18 cellular contexts compared by ENCODE assay signal in the genomic region with DNA sequence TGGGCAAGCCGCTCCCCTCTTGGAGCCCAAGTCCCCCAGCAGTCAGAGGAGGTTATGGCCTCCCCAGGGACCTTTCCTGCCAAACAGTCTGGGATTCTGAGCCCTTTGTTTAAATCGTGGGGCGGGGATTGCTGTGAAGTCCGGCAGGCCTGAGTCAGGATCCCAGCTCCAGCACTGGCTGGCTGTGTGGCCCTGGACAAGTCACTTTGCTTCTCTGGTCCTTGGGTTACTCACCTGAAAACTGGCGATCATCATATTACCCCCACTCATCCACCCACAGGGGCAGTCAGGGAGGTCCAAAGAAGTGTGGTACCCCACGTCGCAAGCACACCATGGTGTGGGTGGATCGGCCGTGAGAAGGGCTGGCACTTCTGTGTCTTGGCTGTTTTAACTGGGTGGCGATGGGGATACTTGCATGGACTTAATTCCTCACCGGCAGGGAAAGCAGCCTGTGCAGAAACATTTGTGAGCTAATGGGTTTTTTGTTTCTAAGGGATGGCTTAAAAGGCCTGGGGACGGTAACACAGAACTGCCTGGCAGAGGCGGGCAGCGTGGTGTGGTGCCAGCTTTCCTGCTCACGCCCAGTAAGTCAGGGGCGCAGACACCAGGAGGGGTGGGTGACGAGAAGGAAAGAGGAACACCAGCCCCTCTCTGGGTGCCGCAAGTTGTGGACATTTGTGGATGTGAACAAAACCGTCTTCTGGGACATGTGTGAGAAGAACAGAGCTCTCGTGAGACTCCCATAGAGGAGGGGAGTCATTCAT. TPM values are rescaled to one million over a fixed set of nuclear protein-coding genes. Genes with fewer than 3 reads are reported as not detected.
DNase-seq lines count a peak whose midpoint lies in the region; ATAC-seq and TF ChIP-seq lines count a peak whose summit lies in the region.
"Had no signal": no experiment of that assay in that cellular context is flagged by ENCODE, and none has a peak within 500 bp of the region (broad histone marks: within the 10 kb centered on the region; RNA-seq: fewer than 3 reads in every experiment).

No MANE protein-coding gene starts in this region.

- H3K9ac ChIP-seq in adipocyte (ENCODE audit: low read length), result no peak overlapping the region

- H3K27ac Mint-ChIP-seq in T-helper 2 cell treated with Interferon-gamma antibody and Interleukin-4, amounts not matched to agents 5 μg/mL and 100 μg/mL, for 36 hours, result peak overlapping the region; percentile 17
- H3K27ac Mint-ChIP-seq in CD4-positive, alpha-beta T cell, result peak overlapping the region; percentile 57
- H3K27ac Mint-ChIP-seq in naive thymus-derived CD8-positive, alpha-beta T cell, result peak overlapping the region in 9 of 10 donors; percentile 58 to 90 (median 79)
- no peak overlapping the region for H3K27ac Mint-ChIP-seq in HFFc6
- H3K27ac Mint-ChIP-seq: activated T-helper 17 cell treated with anti-CD3 and anti-CD28 coated beads, Interleukin-2, amount 50 U/mL, for 72 hours; H9 had no signal

- no peaks in the 10 kb centered on the region for H3K27me3 ChIP-seq in CD4-positive, alpha-beta T cell (ENCODE audit: control insufficient read depth, insufficient read depth, low read length)
- H3K27me3 ChIP-seq in adipocyte (replicated peaks; ENCODE audit: control insufficient read depth, insufficient read depth, low read length), result no peaks in the 10 kb centered on the region

- H3K4me3 ChIP-seq in adipocyte (ENCODE audit: low read length), result peak overlapping the region; percentile 89

- H3K4me3 Mint-ChIP-seq in T-helper 2 cell treated with Interferon-gamma antibody and Interleukin-4, amounts not matched to agents 5 μg/mL and 100 μg/mL, for 36 hours, result peak overlapping the region; percentile 80
- H3K4me3 Mint-ChIP-seq in CD4-positive, alpha-beta T cell, result peak overlapping the region; percentile 84
- peak overlapping the region; percentile 28 to 87 (median 77) for H3K4me3 Mint-ChIP-seq in naive thymus-derived CD8-positive, alpha-beta T cell
- no peak overlapping the region for H3K4me3 Mint-ChIP-seq in HFFc6

- no peak for DNase-seq in T-helper 2 cell treated with Interferon-gamma antibody and Interleukin-4, amounts not matched to agents 5 μg/mL and 100 μg/mL, for 36 hours (ENCODE audit: low spot score)
- DNase-seq in T-helper 2 cell (no peak), adipocyte (ENCODE audit: low read depth) (no peak), kidney tubule cell (ENCODE audit: low spot score) (no peak), HFFc6 (no peak), omental fat pad (ENCODE audit: low spot score) (no peak)
- no peak for DNase-seq in CD4-positive, alpha-beta T cell
- DNase-seq in naive thymus-derived CD8-positive, alpha-beta T cell, result no peak
- DNase-seq: activated CD4-positive, alpha-beta T cell treated with anti-CD3 and anti-CD28 coated beads for 4 hours; DND-41; NCI-H1417; NCI-H2171; PC-3; stimulated activated CD4-positive, alpha-beta T cell treated with anti-CD3 and anti-CD28 coated beads, Interleukin-15, amount 100 ng/mL, for 24 hours; stimulated activated naive CD8-positive, alpha-beta T cell treated with anti-CD3 and anti-CD28 coated beads, Interleukin-15, Interleukin-2, amounts not matched to agents 100 U/mL and 50 U/mL, for 24 hours; upper lobe of left lung had no signal

- peaks cover 5% of the 10 kb centered on the region for H3K36me3 Mint-ChIP-seq in T-helper 2 cell treated with Interferon-gamma antibody and Interleukin-4, amounts not matched to agents 5 μg/mL and 100 μg/mL, for 36 hours (ENCODE audit: low read depth)
- no peaks in the 10 kb centered on the region for H3K36me3 Mint-ChIP-seq in CD4-positive, alpha-beta T cell (ENCODE audit: low read depth)
- H3K36me3 Mint-ChIP-seq in naive thymus-derived CD8-positive, alpha-beta T cell, result no peaks in the 10 kb centered on the region
- no peaks in the 10 kb centered on the region for H3K36me3 Mint-ChIP-seq in HFFc6 (ENCODE audit: low read depth)

- POLR2A ChIA-PET in CD4-positive, alpha-beta T cell (lab: Charles Lee), result no interaction called here
- POLR2A ChIA-PET in naive thymus-derived CD8-positive, alpha-beta T cell (lab: Charles Lee), result interaction anchor here (0.5 to 3.4 kb wide), 2 partner anchors 14 to 23 kb away, joined by 6 to 14 read pairs; no protein-coding TSS in a partner anchor

- H3K4me1 ChIP-seq in adipocyte (ENCODE audit: control insufficient read depth, insufficient read depth, low read length), result peaks cover 44% of the 10 kb centered on the region

- intact Hi-C loops in CD4-positive, alpha-beta T cell (cut with DNase I, micrococcal nuclease), result no loop called here

- no peaks in the 10 kb centered on the region for H3K9me3 Mint-ChIP-seq in T-helper 2 cell treated with Interferon-gamma antibody and Interleukin-4, amounts not matched to agents 5 μg/mL and 100 μg/mL, for 36 hours
- H3K9me3 Mint-ChIP-seq in CD4-positive, alpha-beta T cell, result no peaks in the 10 kb centered on the region
- no peaks in the 10 kb centered on the region for H3K9me3 Mint-ChIP-seq in naive thymus-derived CD8-positive, alpha-beta T cell
- no peaks in the 10 kb centered on the region for H3K9me3 Mint-ChIP-seq in HFFc6
- H3K9me3 Mint-ChIP-seq: activated T-helper 17 cell treated with anti-CD3 and anti-CD28 coated beads, Interleukin-2, amount 50 U/mL, for 72 hours; H9 had no signal

- no peak for TF ChIP-seq CTCF in CD4-positive, alpha-beta T cell (IDR thresholded peaks at IDR 0.05)
- no peak for TF ChIP-seq CTCF in HFFc6 (IDR thresholded peaks at IDR 0.05)
- no peak for TF ChIP-seq CTCF in omental fat pad (IDR thresholded peaks at IDR 0.05)

- H3K4me1 Mint-ChIP-seq in T-helper 2 cell treated with Interferon-gamma antibody and Interleukin-4, amounts not matched to agents 5 μg/mL and 100 μg/mL, for 36 hours (ENCODE audit: low read depth), result peaks cover 36% of the 10 kb centered on the region
- H3K4me1 Mint-ChIP-seq in CD4-positive, alpha-beta T cell (ENCODE audit: low read depth), result peaks cover 51% of the 10 kb centered on the region
- peaks cover 32 to 63% (median 60%) of the 10 kb centered on the region in 4 donors for H3K4me1 Mint-ChIP-seq in naive thymus-derived CD8-positive, alpha-beta T cell
- H3K4me1 Mint-ChIP-seq in HFFc6 (ENCODE audit: low read depth), result no peaks in the 10 kb centered on the region

- no peaks in the 10 kb centered on the region for H3K9me3 ChIP-seq in CD4-positive, alpha-beta T cell (ENCODE audit: control insufficient read depth, low read length)
- no peaks in the 10 kb centered on the region for H3K9me3 ChIP-seq in adipocyte (ENCODE audit: control insufficient read depth, low read length)
- H3K9me3 ChIP-seq: upper lobe of left lung had no signal

- H3K27me3 Mint-ChIP-seq in T-helper 2 cell treated with Interferon-gamma antibody and Interleukin-4, amounts not matched to agents 5 μg/mL and 100 μg/mL, for 36 hours (ENCODE audit: low read depth), result no peaks in the 10 kb centered on the region
- no peaks in the 10 kb centered on the region for H3K27me3 Mint-ChIP-seq in CD4-positive, alpha-beta T cell
- H3K27me3 Mint-ChIP-seq in naive thymus-derived CD8-positive, alpha-beta T cell, result peaks cover 0 to 2% (median 0%) of the 10 kb centered on the region in 5 donors
- peaks cover 27% of the 10 kb centered on the region for H3K27me3 Mint-ChIP-seq in HFFc6 (ENCODE audit: insufficient read depth)
- H3K27me3 Mint-ChIP-seq: activated T-helper 17 cell treated with anti-CD3 and anti-CD28 coated beads, Interleukin-2, amount 50 U/mL, for 72 hours had no signal

- no peak overlapping the region for H3K27ac ChIP-seq in CD4-positive, alpha-beta T cell (ENCODE audit: low read depth, low read length)

- CTCF ChIA-PET in CD4-positive, alpha-beta T cell (lab: Charles Lee), result interaction anchor here (0.5 to 2.2 kb wide), 2 partner anchors 15 to 502 kb away, joined by 3 to 8 read pairs; no protein-coding TSS in a partner anchor

- no peaks in the 10 kb centered on the region for H3K36me3 ChIP-seq in adipocyte (ENCODE audit: control insufficient read depth, insufficient read depth, low read length, severe bottlenecking)
- H3K36me3 ChIP-seq: upper lobe of left lung had no signal

- ATAC-seq in CD4-positive, alpha-beta T cell (ENCODE audit: poor library complexity), result no peak
- ATAC-seq in naive thymus-derived CD8-positive, alpha-beta T cell, result no peak
- ATAC-seq in omental fat pad (ENCODE audit: low FRiP score), result no peak
- ATAC-seq: activated T-helper 17 cell treated with anti-CD3 and anti-CD28 coated beads, Interleukin-2, amount 50 U/mL, for 72 hours; PC-3; stimulated activated naive CD8-positive, alpha-beta T cell treated with anti-CD3 and anti-CD28 coated beads, Interleukin-15, Interleukin-2, amounts not matched to agents 100 U/mL and 50 U/mL, for 24 hours had no signal

RNA-seq across cellular contexts. Expression of a gene that starts 31.6 kb away (rescaled TPM):
- 10 to 100 TPM; 29.0 to 31.6 TPM for total RNA-seq in CD4-positive, alpha-beta T cell
- total RNA-seq in naive thymus-derived CD8-positive, alpha-beta T cell, result 10 to 100 TPM; 85.3 to 86.3 TPM
- polyA plus RNA-seq in naive thymus-derived CD8-positive, alpha-beta T cell, result 100 to 1,000 TPM in 1 of 3 donors, 10 to 100 TPM in 2; 75.2 to 107 (median 83.3) TPM
- 10 to 100 TPM in 1 of 6 experiments, 1 to 10 TPM in 5; 4.6 to 12.7 (median 5.2) TPM for total RNA-seq in HFFc6 (2021; fragmentation: NEBNext Ultra II Directional; extraction: Animal tissue kit (Norgen Biotek cat#: 25700))
- 10 to 100 TPM; 22.2 to 51.5 (median 31.6) TPM for total RNA-seq in omental fat pad
